11 cellular contexts compared by ENCODE assay signal in genomic region chr10:8374334-8374733, GRCh38.
"Had no signal": no experiment of that assay in that cellular context is flagged by ENCODE, and none has a peak within 500 bp of the region (broad histone marks: within the 10 kb centered on the region; RNA-seq: fewer than 3 reads in every experiment).

No MANE protein-coding gene starts in this region.

- ATAC-seq: GM23338, HCT116 had no signal

- H3K4me3 ChIP-seq: GM23248, GM23338, HAP-1 had no signal

- H3K36me3 ChIP-seq: HAP-1 had no signal

- H3K9me3 ChIP-seq: HAP-1 had no signal

- H3K4me1 ChIP-seq: HAP-1 had no signal

- H3K27ac Mint-ChIP-seq: GM23338, H9, HFFc6 had no signal

- H3K4me2 ChIP-seq: GM23338 had no signal

- H3K9me3 Mint-ChIP-seq: GM23338, H9 had no signal

- H3K27ac ChIP-seq: GM23248 had no signal

- H2AFZ ChIP-seq: GM23248, GM23338 had no signal

- DNase-seq: GM23248, GOT3, H7, H9, HCEC 1CT, HFFc6 had no signal

- H3K9ac ChIP-seq: GM23248 had no signal

- FAIRE-seq: H1, H54 had no signal
